ENCODE assay signal across 8 cellular contexts in the genomic region with DNA sequence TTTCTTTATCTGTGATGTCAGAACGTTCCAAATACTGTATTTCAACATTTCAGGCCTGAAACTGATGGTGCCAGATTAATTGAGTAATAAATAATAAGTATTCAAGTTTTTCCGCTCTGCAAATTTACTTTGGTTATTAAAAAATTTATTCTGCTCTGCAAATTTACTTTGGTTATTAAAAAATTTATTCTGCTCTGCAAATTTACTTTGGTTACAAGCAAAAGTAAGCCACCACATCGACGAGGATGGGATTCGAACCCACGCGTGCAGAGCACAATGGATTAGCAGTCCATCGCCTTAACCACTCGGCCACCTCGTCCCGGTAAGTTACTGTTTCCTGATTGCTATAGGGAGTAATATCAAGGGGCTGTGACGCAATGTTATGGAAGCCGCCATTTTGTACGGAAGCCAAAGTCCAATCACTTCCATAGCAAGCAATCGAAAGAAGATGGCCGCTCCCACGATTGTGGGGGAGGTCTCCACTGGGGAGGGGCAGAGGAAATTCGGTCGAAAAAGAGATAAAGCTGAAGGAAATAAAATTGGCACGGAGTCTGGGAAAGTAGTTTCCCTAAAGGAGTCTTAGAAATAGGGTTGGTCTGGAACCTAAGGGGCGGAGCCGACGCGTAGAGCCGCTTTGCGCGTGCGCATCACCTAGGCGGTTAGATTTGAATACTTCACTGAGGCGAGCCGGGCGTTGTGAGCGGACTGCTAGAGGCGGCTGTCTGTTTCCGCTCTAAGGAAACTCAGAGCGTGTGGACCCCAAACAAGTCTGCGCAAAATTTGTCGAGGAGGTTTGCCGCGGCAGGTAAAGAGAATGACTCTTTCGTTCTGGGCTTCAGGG. TPM values are rescaled to one million over a fixed set of nuclear protein-coding genes. Genes with fewer than 3 reads are reported as not detected.
DNase-seq lines count a peak whose midpoint lies in the region; ATAC-seq and TF ChIP-seq lines count a peak whose summit lies in the region.

KNL1 (plus strand) TSS at position 662 of the 841 bp plus-strand sequence. CDS start 8,683 bp downstream, outside the sequence.

- H3K27ac Mint-ChIP-seq in CD8-positive, alpha-beta memory T cell: peak within 1 kb of the TSS; percentile 95 to 100 (median 98)

- H3K36me3 ChIP-seq in CD8-positive, alpha-beta memory T cell (ENCODE audit: insufficient read depth, low read length): no peaks in the 10 kb centered on the region
- H3K36me3 ChIP-seq in lower lobe of right lung: no peaks in the 10 kb centered on the region

- H3K4me3 Mint-ChIP-seq in CD8-positive, alpha-beta memory T cell: peak within 1 kb of the TSS; percentile 93 to 97 (median 95)

- H3K9me3 Mint-ChIP-seq in CD8-positive, alpha-beta memory T cell: no peaks in the 10 kb centered on the region

- peaks cover 8% of the 10 kb centered on the region for H3K4me1 ChIP-seq in CD8-positive, alpha-beta memory T cell (ENCODE audit: insufficient read depth, low read length)
- peaks cover 8% of the 10 kb centered on the region for H3K4me1 ChIP-seq in lower lobe of right lung

- peak; percentile 95 to 96 for ATAC-seq in lower lobe of right lung

- CTCF ChIA-PET in CD8-positive, alpha-beta memory T cell (lab: Charles Lee): interaction anchor here (1.0 to 1.1 kb wide), 4 partner anchors 12 to 300 kb away, joined by 3 to 6 read pairs (median 4); partner anchors contain the start of genes RPUSD2 and VPS18

- POLR2A ChIA-PET in CD8-positive, alpha-beta memory T cell (lab: Charles Lee): interaction anchor here (0.6 to 1.1 kb wide), 3 partner anchors 11 to 156 kb away, joined by 3 to 7 read pairs (median 3); no protein-coding TSS in a partner anchor

- H3K4me3 ChIP-seq in CD8-positive, alpha-beta memory T cell (ENCODE audit: low read length): peak within 1 kb of the TSS; percentile 84
- peak within 1 kb of the TSS; percentile 68 for H3K4me3 ChIP-seq in lower lobe of right lung

- no peaks in the 10 kb centered on the region for H3K27me3 ChIP-seq in CD8-positive, alpha-beta memory T cell (ENCODE audit: insufficient read depth, low read length, poor library complexity, severe bottlenecking)
- H3K27me3 ChIP-seq in lower lobe of right lung (ENCODE audit: low read depth): no peaks in the 10 kb centered on the region

- H3K9me3 ChIP-seq in CD8-positive, alpha-beta memory T cell (ENCODE audit: low read length): no peaks in the 10 kb centered on the region
- H3K9me3 ChIP-seq in lower lobe of right lung: no peaks in the 10 kb centered on the region

- peak; percentile 81 to 92 (median 89) for DNase-seq in CD8-positive, alpha-beta memory T cell
- DNase-seq in GM20000 (ENCODE audit: low spot score) (peak; percentile 84), HT-29 (ENCODE audit: low spot score) (peak; percentile 99), lower lobe of right lung (peak; percentile 90)
- DNase-seq in NK-92 treated with Interleukin-12 subunit alpha and Interleukin-12 subunit beta, amount 100 ng/mL, for 24 hours (lab: John Stamatoyannopoulos, UW): peak; percentile 92
- peak; percentile 67 to 84 for DNase-seq in activated CD8-positive, alpha-beta memory T cell treated with anti-CD3 and anti-CD28 coated beads for 1 hour (ENCODE audit: extremely low read depth in 1 of 2, low read depth in 1 of 2)
- DNase-seq in effector CD8-positive, alpha-beta T cell (lab: John Stamatoyannopoulos, UW): peak; percentile 83
- DNase-seq in stimulated activated CD4-positive, alpha-beta T cell treated with anti-CD3 and anti-CD28 coated beads, TNF-alpha, amount 100 ng/mL, for 1 hour (ENCODE audit: low read depth in 3 of 3, low spot score in 1 of 3): peak; percentile 63 to 78 (median 75)

- H3K4me1 Mint-ChIP-seq in CD8-positive, alpha-beta memory T cell: peaks cover 33 to 41% (median 37%) of the 10 kb centered on the region in 3 donors

- no peak for TF ChIP-seq CTCF in GM20000 (IDR thresholded peaks at IDR 0.05; ENCODE audit: extremely low read depth, missing control alignments)
- no peak for TF ChIP-seq CTCF in lower lobe of right lung (IDR thresholded peaks at IDR 0.05)

- intact Hi-C loops in lower lobe of right lung (cut with DNase I): no loop called here

- peaks cover 0 to 9% (median 3%) of the 10 kb centered on the region in 3 donors for H3K36me3 Mint-ChIP-seq in CD8-positive, alpha-beta memory T cell

- peak within 1 kb of the TSS; percentile 90 for H3K27ac ChIP-seq in CD8-positive, alpha-beta memory T cell (ENCODE audit: low read depth, low read length)
- peak within 1 kb of the TSS; percentile 91 for H3K27ac ChIP-seq in lower lobe of right lung

- H3K27me3 Mint-ChIP-seq in CD8-positive, alpha-beta memory T cell: peaks cover 2 to 7% of the 10 kb centered on the region in 2 donors

RNA-seq across cellular contexts. Expression of gene KNL1, which starts in this region (rescaled TPM):
- total RNA-seq in CD8-positive, alpha-beta memory T cell: 10 to 100 TPM; 19.2 to 19.5 TPM
- polyA plus RNA-seq in CD8-positive, alpha-beta memory T cell: 0.03 TPM
- 13.1 and 17.7 TPM in 2 replicates for total RNA-seq in HT-29 (2014; rRNA removed; shearing (Covaris generic))
- 1.5 TPM for total RNA-seq in lower lobe of right lung

Comparison
In these comparisons a context has a peak if more than half of its experiments do, and no peak if none do; other contexts are left out.
1. Peak in every context shown above with its lines: DNase-seq, ATAC-seq, H3K4me3 ChIP-seq and H3K27ac ChIP-seq.